ENCODE assay signal across 8 cellular contexts in the genomic region with DNA sequence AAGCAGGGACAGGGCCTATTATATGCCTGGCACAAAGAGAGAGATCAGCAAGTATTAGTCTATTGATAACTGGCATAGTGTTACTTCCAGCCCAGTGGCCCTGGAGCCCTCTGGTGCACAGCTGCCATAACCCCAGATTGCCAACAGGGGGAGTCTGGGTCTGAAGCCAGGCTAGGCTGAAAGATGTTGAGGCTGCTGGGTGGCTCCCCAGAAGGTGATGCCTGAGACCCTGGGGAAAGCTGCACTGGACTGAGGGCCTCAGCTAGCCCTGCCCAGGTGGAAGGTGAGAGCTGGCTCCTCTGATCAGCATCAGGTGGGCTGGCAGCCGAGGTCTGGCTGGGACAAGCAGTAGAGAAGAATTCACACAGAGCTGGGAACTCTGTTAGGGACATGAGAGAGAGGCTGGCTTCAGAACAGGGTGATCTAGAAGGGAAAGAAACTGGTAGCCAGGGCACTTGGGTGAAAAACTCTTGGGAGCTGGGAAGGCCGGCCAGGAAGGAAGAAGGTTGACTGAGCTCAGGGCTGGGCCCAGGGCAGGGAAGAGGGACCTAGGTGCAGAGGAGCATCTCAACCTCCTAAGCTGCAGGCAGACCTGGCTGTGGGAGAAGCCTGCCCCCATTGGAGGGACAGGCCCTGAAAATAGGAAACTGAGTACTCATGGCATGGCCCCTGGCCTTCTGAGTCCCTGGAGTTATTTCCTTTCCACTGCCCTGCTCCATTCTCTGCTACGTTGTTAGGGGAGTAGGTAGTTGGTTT. TPM values are rescaled to one million over a fixed set of nuclear protein-coding genes. Genes with fewer than 3 reads are reported as not detected.
DNase-seq lines count a peak whose midpoint lies in the region; ATAC-seq and TF ChIP-seq lines count a peak whose summit lies in the region.

No MANE protein-coding gene starts in this region.

- H3K9me3 ChIP-seq in OCI-LY7 (ENCODE audit: low read length) = no peaks in the 10 kb centered on the region
- H3K9me3 ChIP-seq in heart left ventricle = no peaks in the 10 kb centered on the region

- peaks cover 0 to 7% (median 0%) of the 10 kb centered on the region in 9 donors for H3K27me3 ChIP-seq in heart left ventricle

- H3K27ac Mint-ChIP-seq in activated T-cell treated with anti-CD3 and anti-CD28 coated beads, Interleukin-2, amount 50 U/mL, for 72 hours = peak overlapping the region; percentile 97

- no peaks in the 10 kb centered on the region for H3K27me3 Mint-ChIP-seq in activated T-cell treated with anti-CD3 and anti-CD28 coated beads, Interleukin-2, amount 50 U/mL, for 72 hours (ENCODE audit: low read depth)

- peak; percentile 86 for ATAC-seq in GM18511 (IDR thresholded peaks at IDR 0.05; ENCODE audit: unreplicated experiment)
- peak; percentile 67 for ATAC-seq in HG03025 (IDR thresholded peaks at IDR 0.05; ENCODE audit: low FRiP score, unreplicated experiment)
- peak; percentile 76 to 79 for ATAC-seq in activated T-cell treated with anti-CD3 and anti-CD28 coated beads, Interleukin-2, amount 50 U/mL, for 72 hours (replicated peaks in 1 of 2)
- peak in 1 of 4 donors; percentile 28 for ATAC-seq in heart left ventricle

- no TSS peak for BruUV-seq in OCI-LY7 (replicated peaks; lab: Mats Ljungman, UMichigan)

- TF ChIP-seq CTCF in AG04449 (IDR thresholded peaks at IDR 0.05; ENCODE audit: insufficient read depth, low read length, missing control alignments) = peak; percentile 24
- peak; percentile 89 for TF ChIP-seq CTCF in OCI-LY7 (conservative IDR thresholded peaks at IDR 0.05; ENCODE audit: low read length)
- peak; percentile 32 to 82 (median 57) for TF ChIP-seq CTCF in heart left ventricle (IDR thresholded peaks at IDR 0.05)

- H3K36me3 ChIP-seq in OCI-LY7 (ENCODE audit: insufficient read depth, low read length) (no peaks in the 10 kb centered on the region), heart left ventricle (no peaks in the 10 kb centered on the region)

- no peak overlapping the region for H3K4me2 ChIP-seq in OCI-LY7 (ENCODE audit: low read length)

- WGBS in heart left ventricle, 4 donors = 51 to 65% (median 56%) methylated on average over 3 of the region's 3 CpGs

- H3K4me1 Mint-ChIP-seq in activated T-cell treated with anti-CD3 and anti-CD28 coated beads, Interleukin-2, amount 50 U/mL, for 72 hours (ENCODE audit: low read depth) = peaks cover 54% of the 10 kb centered on the region

- H3K4me1 ChIP-seq in OCI-LY7 (ENCODE audit: insufficient read depth, low read length, poor library complexity, severe bottlenecking) (no peaks in the 10 kb centered on the region), heart left ventricle (no peaks in the 10 kb centered on the region)

- no peaks in the 10 kb centered on the region for H3K36me3 Mint-ChIP-seq in activated T-cell treated with anti-CD3 and anti-CD28 coated beads, Interleukin-2, amount 50 U/mL, for 72 hours (ENCODE audit: insufficient read depth in 2 of 2)

- no peaks in the 10 kb centered on the region for H3K9me3 Mint-ChIP-seq in activated T-cell treated with anti-CD3 and anti-CD28 coated beads, Interleukin-2, amount 50 U/mL, for 72 hours

- POLR2A ChIA-PET in AG04449 (lab: Yijun Ruan, JAX) (no interaction called here), OCI-LY7 (lab: Charles Lee) (interaction anchor here (1.0 to 1.2 kb wide), 2 partner anchors 9 to 29 kb away, joined by 3 to 4 read pairs; no protein-coding TSS in a partner anchor)

- no peak overlapping the region for H2AFZ ChIP-seq in OCI-LY7 (ENCODE audit: low read length)

- DNase-seq in AG04449 (ENCODE audit: low read depth, low spot score) (no peak), OCI-LY7 (ENCODE audit: low spot score) (peak; percentile 54), heart left ventricle (peak in 3 of 5 donors; percentile 9 to 69 (median 29)), Ammon's horn (ENCODE audit: low spot score) (no peak)
- peak; percentile 74 to 76 for DNase-seq in activated T-cell treated with anti-CD3 and anti-CD28 coated beads, Interleukin-2, amount 50 U/mL, for 72 hours
- DNase-seq in stimulated activated CD4-positive, alpha-beta T cell treated with anti-CD3 and anti-CD28 coated beads, Interleukin-4, amount 100 ng/mL, for 1 hour = peak; percentile 67

- CTCF ChIA-PET in AG04449 (lab: Yijun Ruan, JAX) (no interaction called here), OCI-LY7 (lab: Charles Lee; ENCODE audit: unreplicated experiment) (no interaction called here)

- intact Hi-C loops in OCI-LY7 (cut with micrococcal nuclease; ENCODE audit: unreplicated experiment) = loop anchor here (1.0 kb wide), 1 partner anchor 74 kb away; no protein-coding TSS in a partner anchor
- intact Hi-C loops in heart left ventricle (cut with DNase I) = loop anchor here in 1 of 10 donors (2.0 kb wide), 1 partner anchor 73 kb away; no protein-coding TSS in a partner anchor

- no peaks in the 10 kb centered on the region for H3K79me2 ChIP-seq in OCI-LY7 (ENCODE audit: insufficient read depth, low read depth, low read length)

- peak overlapping the region; percentile 77 to 90 for H3K4me3 Mint-ChIP-seq in activated T-cell treated with anti-CD3 and anti-CD28 coated beads, Interleukin-2, amount 50 U/mL, for 72 hours

- no peaks in the 10 kb centered on the region for H3K9me2 ChIP-seq in OCI-LY7 (ENCODE audit: insufficient read depth, low read length)

- H3K4me3 ChIP-seq in AG04449 (ENCODE audit: low read depth, low read length) = no peak overlapping the region
- no peak overlapping the region for H3K4me3 ChIP-seq in OCI-LY7 (ENCODE audit: low read depth, low read length, poor library complexity, severe bottlenecking)
- no peak overlapping the region for H3K4me3 ChIP-seq in heart left ventricle

- H4K20me1 ChIP-seq in OCI-LY7 (ENCODE audit: insufficient read depth, low read length) = no peaks in the 10 kb centered on the region

- TF ChIP-seq POLR2A in heart left ventricle (IDR thresholded peaks at IDR 0.05) = no peak

- H3K27ac ChIP-seq in OCI-LY7 (ENCODE audit: low read depth, low read length, poor library complexity, severe bottlenecking) (no peak overlapping the region), heart left ventricle (peak overlapping the region in 1 of 12 donors; percentile 24)

RNA-seq across cellular contexts. Expression of a gene that starts 3.9 kb away (rescaled TPM):
- not detected in 2 replicates for total RNA-seq in OCI-LY7 (2014; rRNA removed; shearing (Covaris generic))
- total RNA-seq in OCI-LY7 (2022) (not detected in 2 replicates), heart left ventricle (1 to 10 TPM in 4 of 9 donors, not detected in 5; 1.2 to 5.9 (median 2.6) TPM)
- total RNA-seq in activated T-cell treated with anti-CD3 and anti-CD28 coated beads, Interleukin-2, amount 50 U/mL, for 72 hours = 10 to 100 TPM; 32.3 to 74.2 TPM
- polyA plus RNA-seq in heart left ventricle = under 1 TPM; 0.30 to 0.61 TPM

RNA-seq across cellular contexts. Expression of a gene that starts 28.4 kb away (rescaled TPM):
- not detected in 2 replicates for total RNA-seq in OCI-LY7 (2014; rRNA removed; shearing (Covaris generic))
- total RNA-seq in OCI-LY7 (2022) (not detected in 2 replicates), heart left ventricle (10 to 100 TPM in 1 of 9 donors, 1 to 10 TPM in 3, under 1 TPM in 3, not detected in 2; 0.49 to 18.8 (median 1.3) TPM)
- total RNA-seq in activated T-cell treated with anti-CD3 and anti-CD28 coated beads, Interleukin-2, amount 50 U/mL, for 72 hours = 1,000 to 10,000 TPM; 2,205 to 2,852 TPM
- polyA plus RNA-seq in heart left ventricle = 1 to 10 TPM in 1 of 2 donors, under 1 TPM in 1; 0.32 to 1.4 TPM

RNA-seq across cellular contexts. Expression of a gene that starts 29.6 kb away (rescaled TPM):
- not detected in 2 replicates for total RNA-seq in OCI-LY7 (2014; rRNA removed; shearing (Covaris generic))
- total RNA-seq in OCI-LY7 (2022) (not detected in 2 replicates), heart left ventricle (1 to 10 TPM in 4 of 9 donors, under 1 TPM in 4, not detected in 1; 0.42 to 2.9 (median 0.91) TPM)
- total RNA-seq in activated T-cell treated with anti-CD3 and anti-CD28 coated beads, Interleukin-2, amount 50 U/mL, for 72 hours = not detected
- polyA plus RNA-seq in heart left ventricle = under 1 TPM in 1 of 2 donors, not detected in 1; 0.08 TPM

Comparison
In these comparisons a context has a peak if more than half of its experiments do, and no peak if none do; other contexts are left out.
1. DNase-seq: peak in OCI-LY7 (single experiment), activated T-cell treated with anti-CD3 and anti-CD28 coated beads, Interleukin-2, amount 50 U/mL, for 72 hours (2 of 2), heart left ventricle (3 of 5) and stimulated activated CD4-positive, alpha-beta T cell treated with anti-CD3 and anti-CD28 coated beads, Interleukin-4, amount 100 ng/mL, for 1 hour (single experiment); none in AG04449 (single experiment) and Ammon's horn (single experiment).
2. CTCF ChIP-seq: peak in every context shown above with its lines; median percentile 89 in OCI-LY7; 57 in heart left ventricle; 24 in AG04449.
3. RNA of a gene that starts 3.9 kb away (total RNA-seq): 32.3 to 74.2 TPM in activated T-cell treated with anti-CD3 and anti-CD28 coated beads, Interleukin-2, amount 50 U/mL, for 72 hours; 1.2 to 5.9 TPM in heart left ventricle and not detected in OCI-LY7; every median in the first group is over 4 times any median in the second.
4. RNA of a gene that starts 28.4 kb away (total RNA-seq): 2,205 to 2,852 TPM in activated T-cell treated with anti-CD3 and anti-CD28 coated beads, Interleukin-2, amount 50 U/mL, for 72 hours; 0.49 to 18.8 TPM in heart left ventricle and not detected in OCI-LY7; every median in the first group is over 100 times any median in the second.